Comparison of ENCODE assay signal across 16 cellular contexts in the genomic region with DNA sequence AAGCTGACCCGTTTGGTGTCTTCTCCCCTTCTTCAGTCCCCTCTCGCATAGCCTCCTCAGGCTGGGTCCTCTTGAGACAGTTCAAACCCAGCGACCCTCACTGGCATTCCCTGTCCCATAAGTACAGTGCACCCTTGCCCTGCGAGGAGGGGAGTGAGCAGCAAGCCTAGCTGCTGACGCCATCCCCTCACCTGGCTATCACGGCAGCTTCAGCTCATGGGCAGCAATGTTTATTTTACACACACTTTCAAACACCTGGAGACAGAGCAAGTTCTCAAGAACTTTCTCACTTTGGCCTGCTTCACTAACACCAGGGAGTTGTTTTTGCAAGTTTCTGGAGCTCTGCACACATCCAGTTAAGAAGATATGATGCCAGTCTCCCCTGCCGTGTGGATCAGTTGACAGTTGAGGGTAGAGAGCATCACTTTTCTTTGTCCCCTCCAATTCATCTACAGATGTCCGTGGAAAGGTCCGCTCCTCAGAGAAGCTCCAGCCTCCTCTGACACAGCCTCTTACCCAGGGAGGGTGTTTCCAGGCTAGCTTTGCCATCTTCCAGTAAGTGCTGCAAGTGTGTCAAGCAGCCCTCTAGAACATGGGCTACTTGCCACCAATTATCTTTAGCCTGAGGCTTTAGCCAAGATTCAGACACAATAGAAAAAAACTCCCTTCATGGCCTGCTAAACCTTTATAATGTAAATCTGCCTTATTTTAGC.
DNase-seq lines count a peak whose midpoint lies in the region; TF ChIP-seq lines count a peak whose summit lies in the region.
"Had no signal": no experiment of that assay in that cellular context is flagged by ENCODE, and none has a peak within 500 bp of the region (broad histone marks: within the 10 kb centered on the region; RNA-seq: fewer than 3 reads in every experiment).

No MANE protein-coding gene starts in this region.

- H3K36me3 ChIP-seq in HAP-1 (replicated peaks) (no peaks in the 10 kb centered on the region), mesenchymal stem cell (ENCODE audit: control insufficient read depth in 1 of 2, insufficient read depth in 2 of 2, low read depth in 1 of 2, low read length in 2 of 2) (no peaks in the 10 kb centered on the region), breast epithelium (no peaks in the 10 kb centered on the region)
- H3K36me3 ChIP-seq: BE2C, MG63 had no signal

- no peak for TF ChIP-seq CTCF in breast epithelium (IDR thresholded peaks at IDR 0.05)

- peak overlapping the region; percentile 8 for H4K91ac ChIP-seq in mesenchymal stem cell (ENCODE audit: low read length)

- intact Hi-C loops in breast epithelium (cut with DNase I; ENCODE audit: low total_unique reads), result no loop called here

- H2AK5ac ChIP-seq in mesenchymal stem cell (ENCODE audit: low read length, severe bottlenecking), result no peak overlapping the region

- H2BK5ac ChIP-seq in mesenchymal stem cell (ENCODE audit: low read depth, low read length, poor library complexity, severe bottlenecking), result no peak overlapping the region

- no peaks in the 10 kb centered on the region for H3K79me1 ChIP-seq in mesenchymal stem cell (replicated peaks; ENCODE audit: low read length, poor library complexity, severe bottlenecking)

- H3K4me3 ChIP-seq in HAP-1 (no peak overlapping the region), mesenchymal stem cell (ENCODE audit: insufficient read depth in 1 of 2, low read depth in 1 of 2, low read length in 2 of 2) (peak overlapping the region in 1 of 2 experiments; percentile 4), breast epithelium (no peak overlapping the region)
- H3K4me3 ChIP-seq: MG63 had no signal

- no peak overlapping the region for H3K9ac ChIP-seq in mesenchymal stem cell (ENCODE audit: low read length)
- H3K9ac ChIP-seq: SK-N-SH had no signal

- no peak overlapping the region for H2BK120ac ChIP-seq in mesenchymal stem cell (ENCODE audit: low read depth, low read length)

- in situ Hi-C loops in HAP-1 (cut with MboI; ENCODE audit: low sequenced_read_pairs), result no loop called here

- WGBS in mesenchymal stem cell, result 93% methylated on average over 9 of the region's 9 CpGs

- H2AFZ ChIP-seq in mesenchymal stem cell (ENCODE audit: low read depth, low read length), result no peak overlapping the region

- H3K4me2 ChIP-seq in mesenchymal stem cell (ENCODE audit: low read length, poor library complexity, severe bottlenecking), result no peak overlapping the region
- H3K4me2 ChIP-seq: SK-N-SH had no signal

- no peak overlapping the region for H2BK12ac ChIP-seq in mesenchymal stem cell (ENCODE audit: low read length in 2 of 2)

- H3K27ac ChIP-seq in mesenchymal stem cell (ENCODE audit: low read length, poor library complexity, severe bottlenecking) (no peak overlapping the region), breast epithelium (no peak overlapping the region)

- peak overlapping the region in 1 of 2 experiments; percentile 31 for H3K18ac ChIP-seq in mesenchymal stem cell (ENCODE audit: low read depth in 1 of 2, low read length in 2 of 2)

- DNase-seq in DMS79 treated with DMSO at 0.1 percent for 48 hours (lab: John Stamatoyannopoulos, UW), result peak; percentile 19
- DNase-seq in HAP-1 (ENCODE audit: low spot score in 2 of 2), result peak; percentile 17 to 46
- DNase-seq in astrocyte of the hippocampus (ENCODE audit: low read depth, low spot score), result peak; percentile 46
- DNase-seq in mesenchymal stem cell, result no peak
- no peak for DNase-seq in central memory CD4-positive, alpha-beta T cell
- no peak for DNase-seq in SK-N-DZ (ENCODE audit: low spot score)
- no peak for DNase-seq in activated CD4-positive, CD25-positive, alpha-beta regulatory T cell treated with anti-CD3 and anti-CD28 coated beads, Interleukin-2, amount 50 U/mL, for 72 hours
- no peak for DNase-seq in breast epithelium (ENCODE audit: low spot score in 2 of 2)
- DNase-seq: BE2C; CD4-positive, alpha-beta memory T cell; KBM-7; MG63; NCI-H1105; NCI-H1930; NCI-H510A; SK-N-SH had no signal

- no peaks in the 10 kb centered on the region for H3K9me3 ChIP-seq in HAP-1
- no peaks in the 10 kb centered on the region for H3K9me3 ChIP-seq in mesenchymal stem cell (ENCODE audit: control insufficient read depth, low read length)
- H3K9me3 ChIP-seq in breast epithelium, result no peaks in the 10 kb centered on the region
- H3K9me3 ChIP-seq: BE2C, MG63, SK-N-SH had no signal

- H3K4me1 ChIP-seq in HAP-1, result no peaks in the 10 kb centered on the region; the same call in none of the 2 replicates
- H3K4me1 ChIP-seq in mesenchymal stem cell (ENCODE audit: control insufficient read depth, insufficient read depth, low read depth, low read length), result no peaks in the 10 kb centered on the region
- no peaks in the 10 kb centered on the region for H3K4me1 ChIP-seq in breast epithelium
- H3K4me1 ChIP-seq: BE2C had no signal

- H2BK15ac ChIP-seq in mesenchymal stem cell (ENCODE audit: low read depth, poor library complexity, severe bottlenecking), result no peak overlapping the region

- H4K8ac ChIP-seq in mesenchymal stem cell (ENCODE audit: low read length), result no peak overlapping the region

- peaks cover 22% of the 10 kb centered on the region for H3K27me3 ChIP-seq in HAP-1 (ENCODE audit: low read depth)
- H3K27me3 ChIP-seq in mesenchymal stem cell (ENCODE audit: control insufficient read depth in 1 of 2, insufficient read depth in 1 of 2, low read length in 2 of 2), result peaks cover 0 to 57% of the 10 kb centered on the region in 2 experiments
- peaks cover 0 to 5% of the 10 kb centered on the region in 2 donors for H3K27me3 ChIP-seq in breast epithelium
- H3K27me3 ChIP-seq: MG63 had no signal

- no peak overlapping the region for H3K4ac ChIP-seq in mesenchymal stem cell (ENCODE audit: low read depth in 1 of 2, low read length in 2 of 2)

- H3K23ac ChIP-seq in mesenchymal stem cell (ENCODE audit: low read length in 2 of 2), result no peak overlapping the region

- no peak overlapping the region for H3K14ac ChIP-seq in mesenchymal stem cell (ENCODE audit: low read length in 2 of 2)

- TF ChIP-seq POLR2A in breast epithelium (IDR thresholded peaks at IDR 0.05), result no peak

Comparison
In these comparisons a context has a peak if more than half of its experiments do, and no peak if none do; other contexts are left out.
1. DNase-seq: peak in DMS79 treated with DMSO at 0.1 percent for 48 hours (single experiment), HAP-1 (2 of 2) and astrocyte of the hippocampus (single experiment); none in mesenchymal stem cell (single experiment), central memory CD4-positive, alpha-beta T cell (single experiment), SK-N-DZ (single experiment), activated CD4-positive, CD25-positive, alpha-beta regulatory T cell treated with anti-CD3 and anti-CD28 coated beads, Interleukin-2, amount 50 U/mL, for 72 hours (single experiment) and breast epithelium (0 of 2).